ENCODE assay signal across 8 cellular contexts in genomic region chr12:1795785-1796514, GRCh38. TPM values are rescaled to one million over a fixed set of nuclear protein-coding genes. Genes with fewer than 3 reads are reported as not detected.
A peak's percentile ranks its signal among the peaks of the same experiment; 100 is the strongest.
DNase-seq lines count a peak whose midpoint lies in the region; ATAC-seq, FAIRE-seq and TF ChIP-seq lines count a peak whose summit lies in the region.

No MANE protein-coding gene starts in this region.

- peaks cover 11 to 18% of the 10 kb centered on the region in 2 donors for H3K4me1 ChIP-seq in adrenal gland (replicated peaks in 1 of 2)

- H3K9me3 ChIP-seq in adrenal gland (replicated peaks in 1 of 3): no peaks in the 10 kb centered on the region

- TF ChIP-seq POLR2A in GM12891 (IDR thresholded peaks at IDR 0.05; ENCODE audit: low read depth, low read length) (peak; percentile 76), adrenal gland (IDR thresholded peaks at IDR 0.05) (peak; percentile 7 to 54)

- DNase-seq in GM12891 (ENCODE audit: insufficient read length, low spot score): peak; percentile 96
- peak; percentile 57 for DNase-seq in NCI-H1048 (lab: John Stamatoyannopoulos, UW)
- DNase-seq in T-cell: peak; percentile 84 to 96 (median 91)
- DNase-seq in adrenal gland: peak; percentile 93 to 96 (median 93)
- peak; percentile 96 for DNase-seq in left cardiac atrium
- peak; percentile 62 for DNase-seq in pulmonary artery endothelial cell (ENCODE audit: low read depth, low spot score)
- peak; percentile 98 for DNase-seq in urothelium cell line (ENCODE audit: low spot score)

- H3K4me1 Mint-ChIP-seq in T-cell: peaks cover 12 to 17% (median 16%) of the 10 kb centered on the region in 3 donors

- H3K27ac ChIP-seq in adrenal gland: peak overlapping the region in 4 of 5 donors; percentile 70 to 84 (median 77)

- no peaks in the 10 kb centered on the region for H3K36me3 Mint-ChIP-seq in T-cell

- FAIRE-seq in GM12891 (lab: Jason Lieb, UNC): peak; percentile 100
- FAIRE-seq in urothelium cell line (lab: Jason Lieb, UNC): peak; percentile 99

- no peaks in the 10 kb centered on the region for H3K9me3 Mint-ChIP-seq in T-cell

- H3K4me3 Mint-ChIP-seq in T-cell: peak overlapping the region; percentile 81 to 90 (median 86)

- H3K27me3 Mint-ChIP-seq in T-cell: no peaks in the 10 kb centered on the region

- TF ChIP-seq CTCF in adrenal gland (IDR thresholded peaks at IDR 0.05): peak; percentile 60 to 100 (median 90)

- intact Hi-C loops in adrenal gland (cut with DNase I) (loop anchor here (2.0 to 10.0 kb wide), 5 partner anchors 143 to 789 kb away; no protein-coding TSS in a partner anchor), left cardiac atrium (cut with DNase I) (loop anchor here (1.0 to 10.0 kb wide), 3 partner anchors 143 to 239 kb away; no protein-coding TSS in a partner anchor)

- CTCF ChIA-PET in T-cell (lab: Charles Lee): interaction anchor here (1.0 to 2.7 kb wide), 3 partner anchors 143 to 144 kb away, joined by 4 to 36 read pairs (median 14); no protein-coding TSS in a partner anchor

- no peaks in the 10 kb centered on the region for H3K36me3 ChIP-seq in adrenal gland (replicated peaks in 1 of 2)

- peak overlapping the region in 2 of 4 donors; percentile 29 to 76 for H3K4me3 ChIP-seq in adrenal gland

- no peaks in the 10 kb centered on the region for H3K27me3 ChIP-seq in adrenal gland

- POLR2A ChIA-PET in T-cell (lab: Charles Lee): interaction anchor here in 1 of 2 donors (0.7 kb wide), 1 partner anchor 203 kb away, joined by 3 read pairs; no protein-coding TSS in a partner anchor

- 4 to 13% (median 6%) methylated on average over 10 to 45 of the region's 45 CpGs for WGBS in adrenal gland, 4 donors

- H3K27ac Mint-ChIP-seq in T-cell: peak overlapping the region; percentile 89 to 92

- ATAC-seq in HG02571 (IDR thresholded peaks at IDR 0.05; ENCODE audit: unreplicated experiment) (peak; percentile 86), T-cell (replicated peaks in 1 of 4) (peak; percentile 92 to 97 (median 94)), left cardiac atrium (peak; percentile 95 to 97)

TF ChIP-seq in GM12891, 5 proteins besides CTCF, POLR2A, EP300 and RAD21:
- TF ChIP-seq SPI1 (IDR thresholded peaks at IDR 0.05; ENCODE audit: low read depth, low read length) (no peak), POLR2AphosphoS5 (IDR thresholded peaks at IDR 0.05; ENCODE audit: low read depth, low read length) (peak; percentile 81), TAF1 (IDR thresholded peaks at IDR 0.05; ENCODE audit: low read depth, low read length) (peak; percentile 61; the same call in 1 of the 2 replicates)
TF ChIP-seq in GM12891: peak in this region for 2.

RNA-seq across cellular contexts. Expression of gene LRTM2, which starts 24.4 kb away (rescaled TPM):
- not detected for polyA plus RNA-seq in GM12891 (2012; ENCODE audit: low read depth, missing spikeins)
- total RNA-seq in T-cell: not detected
- not detected for total RNA-seq in adrenal gland
- polyA plus RNA-seq in adrenal gland: not detected
- total RNA-seq in left cardiac atrium: not detected
- total RNA-seq in pulmonary artery endothelial cell: not detected in 2 replicates
